In genomic region chr10:121260383-121260782, GRCh38 we compare ENCODE assay signal across 29 cellular contexts.
DNase-seq lines count a peak whose midpoint lies in the region; FAIRE-seq lines count a peak whose summit lies in the region.
"Had no signal": no experiment of that assay in that cellular context is flagged by ENCODE, and none has a peak within 500 bp of the region (broad histone marks: within the 10 kb centered on the region; RNA-seq: fewer than 3 reads in every experiment).

No MANE protein-coding gene starts in this region.

- peak; percentile 5 for FAIRE-seq in GM18507 (lab: Jason Lieb, UNC)
- FAIRE-seq: frontal cortex, HTR-8/SVneo, pancreas, TTC549, urothelium cell line had no signal

- DNase-seq in GM18507 (ENCODE audit: extremely low spot score, insufficient read length, low read depth) (no peak), SK-MEL-5 (ENCODE audit: low read depth, low spot score) (peak; percentile 23), iris pigment epithelial cell (ENCODE audit: low read depth) (peak; percentile 4), midbrain (lab: John Stamatoyannopoulos, UW) (no peak), EL (no peak)
- peak; percentile 27 for DNase-seq in Jurkat, Clone E6-1 (ENCODE audit: low read depth, low spot score)
- DNase-seq in stimulated activated CD4-positive, alpha-beta T cell treated with anti-CD3 and anti-CD28 coated beads, Interleukin-4, amount 100 ng/mL, for 1 hour: no peak
- DNase-seq: activated CD4-positive, alpha-beta memory T cell treated with anti-CD3 and anti-CD28 coated beads, Interleukin-2, amount 10 ng/mL, durations not matched to agents 7 days and 5 days; activated CD4-positive, CD25-positive, alpha-beta regulatory T cell treated with anti-CD3 and anti-CD28 coated beads, Interleukin-2, amount 50 U/mL, for 72 hours; activated gamma-delta T cell treated with Interleukin-2 at 50 U/mL for 16 hours; activated naive CD8-positive, alpha-beta T cell treated with anti-CD3 and anti-CD28 coated beads, Interleukin-2, amount 50 U/mL, for 24 hours; Caco-2; effector CD4-positive, alpha-beta T cell; GOT3; immature natural killer cell; Karpas-422; NCI-H1105; NCI-H2029; NCI-H226; NCI-H82; pancreas; stimulated activated CD4-positive, alpha-beta T cell treated with anti-CD3 and anti-CD28 coated beads, Interleukin-4, amount 100 ng/mL, for 24 hours; stimulated activated naive B cell treated with anti-CD40 and anti-IgM and Interleukin-4, amounts not matched to agents 10 μg/mL and 1 μg/mL and 100 μg/mL, for 72 hours had no signal

- H3K4me3 ChIP-seq in Jurkat, Clone E6-1 (ENCODE audit: low read length): no peak overlapping the region
- H3K4me3 ChIP-seq: BLaER1 treated with 17β-estradiol and CSF1 and Interleukin-3, amounts not matched to agents 10 nM and 100 nM; hepatocyte; pancreas had no signal

- in situ Hi-C loops in SK-MEL-5 (cut with HindIII; ENCODE audit: low pct_unique_long_range_greater_than_20kb, low sequenced_read_pairs): no loop called here

Comparison
In these comparisons a context has a peak if more than half of its experiments do, and no peak if none do; other contexts are left out.
1. DNase-seq: peak in Jurkat, Clone E6-1 (single experiment), SK-MEL-5 (single experiment) and iris pigment epithelial cell (single experiment); none in GM18507 (single experiment), midbrain (single experiment), EL (single experiment) and stimulated activated CD4-positive, alpha-beta T cell treated with anti-CD3 and anti-CD28 coated beads, Interleukin-4, amount 100 ng/mL, for 1 hour (single experiment).